ENCODE assay signal across 19 cellular contexts in the genomic region with DNA sequence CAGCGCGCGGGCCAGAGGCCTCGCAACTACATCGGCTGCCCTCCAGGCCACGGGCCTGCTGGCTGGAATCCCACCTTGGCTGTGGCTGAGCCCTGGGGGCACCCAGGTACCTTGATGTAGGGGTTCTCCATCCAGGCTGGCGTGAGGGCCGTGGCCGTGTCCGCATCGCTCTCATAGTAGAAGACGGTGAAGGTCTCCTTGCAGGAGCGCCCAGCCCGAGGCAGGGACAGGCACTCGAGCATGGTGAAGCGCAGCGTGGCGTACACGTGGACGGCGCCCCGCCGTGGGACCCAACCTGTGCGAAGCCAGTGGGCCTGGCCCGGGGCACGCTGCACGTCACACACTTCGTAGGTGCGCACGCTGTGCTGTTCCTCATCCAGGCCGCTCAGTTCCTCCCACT. TPM values are rescaled to one million over a fixed set of nuclear protein-coding genes. Genes with fewer than 3 reads are reported as not detected.
DNase-seq lines count a peak whose midpoint lies in the region; ATAC-seq, FAIRE-seq and TF ChIP-seq lines count a peak whose summit lies in the region.
"Had no signal": no experiment of that assay in that cellular context is flagged by ENCODE, and none has a peak within 500 bp of the region (broad histone marks: within the 10 kb centered on the region; RNA-seq: fewer than 3 reads in every experiment).

No MANE protein-coding gene starts in this region.

- 96% methylated on average over 18 of the region's 31 CpGs for WGBS in mammary epithelial cell (ENCODE audit: low coverage, missing lambda C conversion rate)
- 97% methylated on average over 22 of the region's 31 CpGs for WGBS in K562 (ENCODE audit: insufficient coverage, low coverage, missing lambda C conversion rate)

- H3K9me3 Mint-ChIP-seq in MCF 10A (ENCODE audit: unreplicated experiment) = no peaks in the 10 kb centered on the region
- H3K9me3 Mint-ChIP-seq in progenitor cell of endocrine pancreas (ENCODE audit: low read depth) = no peaks in the 10 kb centered on the region
- H3K9me3 Mint-ChIP-seq: CD4-positive, alpha-beta T cell; GM23338; HFFc6 had no signal

- POLR2A ChIA-PET in MCF 10A (lab: Yijun Ruan, JAX) (no interaction called here), K562 (lab: Yijun Ruan, JAX) (no interaction called here)

- DNase-seq in MCF 10A (ENCODE audit: unreplicated experiment) = no peak
- no peak for DNase-seq in mammary epithelial cell
- DNase-seq in K562 (ENCODE audit: extremely low read depth in 1 of 4, low spot score in 3 of 4) = no peak
- peak in 2 of 3 donors; percentile 18 to 51 for DNase-seq in mucosa of descending colon
- DNase-seq in progenitor cell of endocrine pancreas (ENCODE audit: low spot score, unreplicated experiment) = no peak
- no peak for DNase-seq in colonic mucosa
- DNase-seq in Right ventricle myocardium inferior (ENCODE audit: missing footprints) = no peak
- DNase-seq in NCI-H2227 treated with DMSO at 0.1 percent for 48 hours (lab: John Stamatoyannopoulos, UW) = no peak
- DNase-seq: 8988T; C1 segment of cervical spinal cord; Calu3; CD4-positive, alpha-beta T cell; DMS79; HCEC 1CT; HFFc6 had no signal

- peak overlapping the region; percentile 63 for H3K27ac Mint-ChIP-seq in MCF 10A (ENCODE audit: low read depth, unreplicated experiment)
- no peak overlapping the region for H3K27ac Mint-ChIP-seq in progenitor cell of endocrine pancreas
- H3K27ac Mint-ChIP-seq: CD4-positive, alpha-beta T cell; GM23338; HFFc6 had no signal

- H3K27me3 Mint-ChIP-seq in MCF 10A (ENCODE audit: insufficient read depth, unreplicated experiment) = no peaks in the 10 kb centered on the region
- H3K27me3 Mint-ChIP-seq in progenitor cell of endocrine pancreas = no peaks in the 10 kb centered on the region

- H3K9me3 ChIP-seq in mammary epithelial cell (replicated peaks; ENCODE audit: insufficient read depth, low read length) = no peaks in the 10 kb centered on the region
- no peaks in the 10 kb centered on the region for H3K9me3 ChIP-seq in K562 (replicated peaks; ENCODE audit: control insufficient read depth, insufficient read depth, low read depth, low read length)
- H3K9me3 ChIP-seq in mucosa of descending colon = no peaks in the 10 kb centered on the region
- no peaks in the 10 kb centered on the region for H3K9me3 ChIP-seq in colonic mucosa

- H3K4me1 Mint-ChIP-seq in MCF 10A (ENCODE audit: insufficient read depth, unreplicated experiment) (peaks cover 21% of the 10 kb centered on the region), progenitor cell of endocrine pancreas (ENCODE audit: low read depth) (peaks cover 19% of the 10 kb centered on the region)

- H3K4me2 ChIP-seq in mammary epithelial cell (ENCODE audit: insufficient read depth, low read depth, low read length) = no peak overlapping the region
- H3K4me2 ChIP-seq in K562 (ENCODE audit: insufficient read depth, low read length) = no peak overlapping the region
- H3K4me2 ChIP-seq: GM23338 had no signal

- peak overlapping the region; percentile 96 for H3K4me3 Mint-ChIP-seq in MCF 10A (ENCODE audit: unreplicated experiment)
- H3K4me3 Mint-ChIP-seq in progenitor cell of endocrine pancreas (ENCODE audit: low read depth) = peak overlapping the region; percentile 99
- H3K4me3 Mint-ChIP-seq: CD4-positive, alpha-beta T cell; HFFc6 had no signal

- CTCF ChIA-PET in MCF 10A (lab: Yijun Ruan, JAX) (interaction anchor here (1.7 to 3.9 kb wide), 2 partner anchors 23 to 98 kb away, joined by 6 to 26 read pairs; no protein-coding TSS in a partner anchor), mammary epithelial cell (lab: Charles Lee; ENCODE audit: low non-redundant PET) (no interaction called here), K562 (lab: Yijun Ruan, JAX; ENCODE audit: low intra/inter-chr PET ratio) (no interaction called here)

- H3K79me2 ChIP-seq in mammary epithelial cell (ENCODE audit: insufficient read depth, low read length) = peaks cover 76% of the 10 kb centered on the region
- H3K79me2 ChIP-seq in K562 (ENCODE audit: control insufficient read depth, insufficient read depth, low read length) = peaks cover 50% of the 10 kb centered on the region

- peaks cover 59% of the 10 kb centered on the region for H3K36me3 Mint-ChIP-seq in MCF 10A (ENCODE audit: insufficient read depth, unreplicated experiment)
- peaks cover 21% of the 10 kb centered on the region for H3K36me3 Mint-ChIP-seq in progenitor cell of endocrine pancreas (ENCODE audit: insufficient read depth)

- H3K4me1 ChIP-seq in mammary epithelial cell (ENCODE audit: insufficient read depth, low read length) (peaks cover 7% of the 10 kb centered on the region), K562 (replicated peaks in 1 of 2; ENCODE audit: control insufficient read depth in 2 of 2, insufficient read depth in 2 of 2, low read length in 2 of 2) (peaks cover 13 to 66% of the 10 kb centered on the region in 2 experiments; a peak in 4 of 5 replicates), mucosa of descending colon (ENCODE audit: low read depth) (peaks cover 9% of the 10 kb centered on the region), colonic mucosa (no peaks in the 10 kb centered on the region)

- no peak for TF ChIP-seq RAD21 in K562 (CRISPR knock-in tag; conservative IDR thresholded peaks at IDR 0.05 in 1 of 2, IDR thresholded peaks at IDR 0.05 in 1 of 2)

- H2AFZ ChIP-seq in mammary epithelial cell (ENCODE audit: low read depth, low read length) (no peak overlapping the region), K562 (ENCODE audit: low read depth, low read length) (no peak overlapping the region)
- H2AFZ ChIP-seq: GM23338 had no signal

- H3K27me3 ChIP-seq in mammary epithelial cell (ENCODE audit: insufficient read depth, low read length) = no peaks in the 10 kb centered on the region
- no peaks in the 10 kb centered on the region for H3K27me3 ChIP-seq in K562 (ENCODE audit: control insufficient read depth in 2 of 2, insufficient read depth in 2 of 2, low read length in 2 of 2)
- no peaks in the 10 kb centered on the region for H3K27me3 ChIP-seq in colonic mucosa

- H3K4me3 ChIP-seq in mammary epithelial cell (replicated peaks in 1 of 3; ENCODE audit: insufficient read depth in 1 of 3, low read depth in 2 of 3, low read length in 3 of 3) (no peak overlapping the region), K562 (no peak overlapping the region), mucosa of descending colon (no peak overlapping the region), colonic mucosa (no peak overlapping the region)
- H3K4me3 ChIP-seq: GM12878, GM23338 had no signal

- BruUV-seq in MCF 10A (replicated peaks; lab: Mats Ljungman, UMichigan) = no TSS peak
- BruUV-seq in mammary epithelial cell (replicated peaks; lab: Mats Ljungman, UMichigan) = no TSS peak
- BruUV-seq in K562 (replicated peaks; lab: Mats Ljungman, UMichigan) = no TSS peak

- TF ChIP-seq POLR2A in K562 (conservative IDR thresholded peaks at IDR 0.05) = no peak

- no peak for ATAC-seq in K562
- no peak for ATAC-seq in mucosa of descending colon
- ATAC-seq in Right ventricle myocardium inferior = no peak
- ATAC-seq: GM12878, GM23338 had no signal

- intact Hi-C loops in MCF 10A (cut with micrococcal nuclease) = no loop called here
- intact Hi-C loops in mammary epithelial cell (cut with micrococcal nuclease) = no loop called here
- intact Hi-C loops in K562 (cut with micrococcal nuclease) = no loop called here
- intact Hi-C loops in mucosa of descending colon (cut with DNase I, micrococcal nuclease) = no loop called here
- intact Hi-C loops in colonic mucosa (cut with DNase I) = no loop called here
- intact Hi-C loops in Right ventricle myocardium inferior (cut with DNase I) = no loop called here

- H3K27ac ChIP-seq in mammary epithelial cell (ENCODE audit: insufficient read depth, low read depth, low read length) (no peak overlapping the region), K562 (ENCODE audit: extremely low read depth, low read depth, low read length) (no peak overlapping the region), colonic mucosa (no peak overlapping the region)

- H4K20me1 ChIP-seq in mammary epithelial cell (ENCODE audit: insufficient read depth, low read length) = no peaks in the 10 kb centered on the region
- peaks cover 9% of the 10 kb centered on the region; the same call in 1 of the 2 replicates for H4K20me1 ChIP-seq in K562 (replicated peaks; ENCODE audit: control insufficient read depth, insufficient read depth, low read length)

- H3K9ac ChIP-seq in mammary epithelial cell (ENCODE audit: insufficient read depth, low read length) = no peak overlapping the region
- peak overlapping the region in 1 of 2 experiments; percentile 56; a peak in 1 of 4 replicates for H3K9ac ChIP-seq in K562 (ENCODE audit: insufficient read depth in 1 of 2, low read depth in 2 of 2, low read length in 2 of 2)
- H3K9ac ChIP-seq in colonic mucosa (ENCODE audit: low read depth in 2 of 2, low read length in 2 of 2) = no peak overlapping the region

- in situ Hi-C loops in mammary epithelial cell (cut with MboI; ENCODE audit: low sequenced_read_pairs in 2 of 2) (no loop called here), K562 (cut with MboI) (no loop called here)

- H3K36me3 ChIP-seq in mammary epithelial cell (ENCODE audit: insufficient read depth, low read length) (peaks cover 19% of the 10 kb centered on the region), K562 (ENCODE audit: control insufficient read depth, insufficient read depth, low read length) (peaks cover 61% of the 10 kb centered on the region; the same call in 2 of the 3 replicates), mucosa of descending colon (ENCODE audit: low read depth) (peaks cover 4% of the 10 kb centered on the region), colonic mucosa (no peaks in the 10 kb centered on the region)

- TF ChIP-seq EP300 in K562 (IDR thresholded peaks at IDR 0.05; ENCODE audit: low read length) = no peak

- FAIRE-seq in K562 (lab: Jason Lieb, UNC) = no peak
- FAIRE-seq: GM12878, GM18507, HTR-8/SVneo had no signal

- H3K9me1 ChIP-seq in K562 (ENCODE audit: control insufficient read depth, insufficient read depth, low read length) = peaks cover 4% of the 10 kb centered on the region

- dilution Hi-C loops in mammary epithelial cell (cut with HindIII; ENCODE audit: low sequenced_read_pairs) = no loop called here

- TF ChIP-seq CTCF in MCF 10A (IDR thresholded peaks at IDR 0.05; ENCODE audit: unreplicated experiment) = no peak
- TF ChIP-seq CTCF in mammary epithelial cell (conservative IDR thresholded peaks at IDR 0.05 in 1 of 2, IDR thresholded peaks at IDR 0.05 in 1 of 2; ENCODE audit: extremely low read depth in 1 of 2, insufficient read depth in 1 of 2, low read depth in 1 of 2, low read length in 2 of 2) = no peak
- TF ChIP-seq CTCF in K562 (IDR thresholded peaks at IDR 0.05 in 2 of 3, conservative IDR thresholded peaks at IDR 0.05 in 1 of 3; ENCODE audit: insufficient read depth in 2 of 3, low read depth in 1 of 3, low read length in 3 of 3) = no peak
- TF ChIP-seq CTCF in mucosa of descending colon (IDR thresholded peaks at IDR 0.05) = no peak
- TF ChIP-seq CTCF in progenitor cell of endocrine pancreas (IDR thresholded peaks at IDR 0.05; ENCODE audit: unreplicated experiment) = no peak
- no peak for TF ChIP-seq CTCF in colonic mucosa (IDR thresholded peaks at IDR 0.05)

RNA-seq across cellular contexts. Expression of gene EPHB4, which starts 3.8 kb away (rescaled TPM):
- total RNA-seq in MCF 10A (2022) (48.8 and 51.3 TPM in 2 replicates), mammary epithelial cell (10 to 100 TPM; 75.0 to 81.0 TPM), K562 (2014; rRNA removed) (65.2 and 85.5 TPM in 2 replicates), K562 (2014; rRNA removed; fragmentation: Illumina TruSeq; extraction: Trizol) (26.4 and 34.2 TPM in 2 replicates), K562 (2015; rRNA removed; fragmentation: Illumina TruSeq; extraction: Trizol) (44.9 and 45.9 TPM in 2 replicates), K562 (2021) (81.5 and 82.1 TPM in 2 replicates), mucosa of descending colon (10 to 100 TPM; 31.2 to 42.4 (median 38.9) TPM), progenitor cell of endocrine pancreas (164 TPM in 2 replicates), colonic mucosa (10 to 100 TPM; 43.1 to 75.9 TPM), Right ventricle myocardium inferior (27.0 TPM)
- polyA plus RNA-seq in mammary epithelial cell (71.4 TPM), K562 (2011; rRNA removed) (37.7 and 37.9 TPM in 2 replicates), K562 (2014; fragmentation: Illumina TruSeq; extraction: Trizol) (36.4 and 55.3 TPM in 2 replicates), K562 (2014; fragmentation: Nextera tagmentation; extraction: Ambion mirVana) (1 to 10 TPM; 1.2 to 1.5 TPM), K562 (2014; rRNA removed) (47.0 and 50.6 TPM in 2 replicates)
- polyA minus RNA-seq in mammary epithelial cell = 145 TPM
- total RNA-seq in K562 (2011; cell fraction: chromatin; rRNA removed; ENCODE audit: low replicate concordance) = 106 and 250 TPM in 2 replicates
- total RNA-seq in K562 (2011; cell fraction: nucleolus; rRNA removed) = 202 and 205 TPM in 2 replicates
- 138 and 149 TPM in 2 replicates for total RNA-seq in K562 (2011; cell fraction: nucleoplasm; rRNA removed)
- 44.9 and 59.3 TPM in 2 replicates for polyA plus RNA-seq in K562 (2011; cell fraction: cytosol; rRNA removed)
- 50.6 and 88.1 TPM in 2 replicates for polyA plus RNA-seq in K562 (2011; cell fraction: nucleus; rRNA removed)
- 38.4 and 60.7 TPM in 2 replicates for polyA plus RNA-seq in K562 (2012)
- polyA minus RNA-seq in K562 (2011; rRNA and poly(A)+ RNA removed) = 45.6 and 89.1 TPM in 2 replicates
- 46.9 and 57.9 TPM in 2 replicates for polyA minus RNA-seq in K562 (2011; cell fraction: cytosol; rRNA and poly(A)+ RNA removed)
- polyA minus RNA-seq in K562 (2011; cell fraction: nucleus; rRNA and poly(A)+ RNA removed) = 28.0 and 29.8 TPM in 2 replicates

RNA-seq across cellular contexts. Expression of gene SLC12A9, which starts 29.0 kb away (rescaled TPM):
- total RNA-seq in MCF 10A (2022) = 19.2 and 21.0 TPM in 2 replicates
- total RNA-seq in mammary epithelial cell = 10 to 100 TPM; 11.7 to 31.0 TPM
- 11.5 TPM for polyA plus RNA-seq in mammary epithelial cell
- polyA minus RNA-seq in mammary epithelial cell = 18.6 TPM
- 27.9 and 65.1 TPM in 2 replicates for total RNA-seq in K562 (2011; cell fraction: chromatin; rRNA removed; ENCODE audit: low replicate concordance)
- 41.7 and 43.0 TPM in 2 replicates for total RNA-seq in K562 (2011; cell fraction: nucleolus; rRNA removed)
- 36.7 and 51.5 TPM in 2 replicates for total RNA-seq in K562 (2011; cell fraction: nucleoplasm; rRNA removed)
- total RNA-seq in K562 (2014; rRNA removed) = 10.7 and 13.8 TPM in 2 replicates
- 3.3 and 6.1 TPM in 2 replicates for total RNA-seq in K562 (2014; rRNA removed; fragmentation: Illumina TruSeq; extraction: Trizol)
- 7.9 and 10.7 TPM in 2 replicates for total RNA-seq in K562 (2015; rRNA removed; fragmentation: Illumina TruSeq; extraction: Trizol)
- total RNA-seq in K562 (2021) = 18.7 and 20.2 TPM in 2 replicates
- polyA plus RNA-seq in K562 (2011; rRNA removed) = 8.4 and 10.6 TPM in 2 replicates
- 7.7 and 17.8 TPM in 2 replicates for polyA plus RNA-seq in K562 (2011; cell fraction: cytosol; rRNA removed)
- 38.4 and 65.5 TPM in 2 replicates for polyA plus RNA-seq in K562 (2011; cell fraction: nucleus; rRNA removed)
- 14.9 and 15.6 TPM in 2 replicates for polyA plus RNA-seq in K562 (2012)
- 11.7 and 13.7 TPM in 2 replicates for polyA plus RNA-seq in K562 (2014; fragmentation: Illumina TruSeq; extraction: Trizol)
- under 1 TPM; 0.06 to 0.17 TPM for polyA plus RNA-seq in K562 (2014; fragmentation: Nextera tagmentation; extraction: Ambion mirVana)
- 14.6 and 15.6 TPM in 2 replicates for polyA plus RNA-seq in K562 (2014; rRNA removed)
- polyA minus RNA-seq in K562 (2011; rRNA and poly(A)+ RNA removed) = 3.3 and 4.6 TPM in 2 replicates
- 8.4 and 8.9 TPM in 2 replicates for polyA minus RNA-seq in K562 (2011; cell fraction: cytosol; rRNA and poly(A)+ RNA removed)
- 5.8 and 7.0 TPM in 2 replicates for polyA minus RNA-seq in K562 (2011; cell fraction: nucleus; rRNA and poly(A)+ RNA removed)
- 10 to 100 TPM; 27.9 to 34.0 (median 33.5) TPM for total RNA-seq in mucosa of descending colon
- 57.9 and 62.6 TPM in 2 replicates for total RNA-seq in progenitor cell of endocrine pancreas
- total RNA-seq in colonic mucosa = 10 to 100 TPM; 24.1 to 35.9 TPM
- total RNA-seq in Right ventricle myocardium inferior = 10.2 TPM

RNA-seq across cellular contexts. Expression of gene TRIP6, which starts 43.7 kb away (rescaled TPM):
- total RNA-seq in MCF 10A (2022) (106 and 132 TPM in 2 replicates), mammary epithelial cell (100 to 1,000 TPM in 1 of 2 donors, 10 to 100 TPM in 1; 56.3 to 129 TPM), K562 (2014; rRNA removed) (104 and 108 TPM in 2 replicates), K562 (2014; rRNA removed; fragmentation: Illumina TruSeq; extraction: Trizol) (28.3 and 28.9 TPM in 2 replicates), K562 (2015; rRNA removed; fragmentation: Illumina TruSeq; extraction: Trizol) (85.7 and 90.5 TPM in 2 replicates), K562 (2021) (141 and 148 TPM in 2 replicates), mucosa of descending colon (10 to 100 TPM; 27.8 to 42.7 (median 30.0) TPM), progenitor cell of endocrine pancreas (76.9 and 87.0 TPM in 2 replicates), colonic mucosa (10 to 100 TPM; 34.8 to 40.2 TPM), Right ventricle myocardium inferior (15.5 TPM)
- polyA plus RNA-seq in mammary epithelial cell (125 TPM), K562 (2011; rRNA removed) (48.5 and 54.0 TPM in 2 replicates), K562 (2014; fragmentation: Illumina TruSeq; extraction: Trizol) (35.6 and 78.2 TPM in 2 replicates), K562 (2014; fragmentation: Nextera tagmentation; extraction: Ambion mirVana) (10 to 100 TPM in 1 of 2 experiments, 1 to 10 TPM in 1; 5.9 to 12.0 TPM), K562 (2014; rRNA removed) (103 and 112 TPM in 2 replicates)
- polyA minus RNA-seq in mammary epithelial cell = 66.4 TPM
- 66.0 and 118 TPM in 2 replicates for total RNA-seq in K562 (2011; cell fraction: chromatin; rRNA removed; ENCODE audit: low replicate concordance)
- 92.2 and 99.2 TPM in 2 replicates for total RNA-seq in K562 (2011; cell fraction: nucleolus; rRNA removed)
- 66.9 and 80.3 TPM in 2 replicates for total RNA-seq in K562 (2011; cell fraction: nucleoplasm; rRNA removed)
- 55.2 and 103 TPM in 2 replicates for polyA plus RNA-seq in K562 (2011; cell fraction: cytosol; rRNA removed)
- 104 and 125 TPM in 2 replicates for polyA plus RNA-seq in K562 (2011; cell fraction: nucleus; rRNA removed)
- polyA plus RNA-seq in K562 (2012) = 96.4 and 111 TPM in 2 replicates
- 16.6 and 36.4 TPM in 2 replicates for polyA minus RNA-seq in K562 (2011; rRNA and poly(A)+ RNA removed)
- polyA minus RNA-seq in K562 (2011; cell fraction: cytosol; rRNA and poly(A)+ RNA removed) = 27.3 and 36.2 TPM in 2 replicates
- 31.2 and 31.5 TPM in 2 replicates for polyA minus RNA-seq in K562 (2011; cell fraction: nucleus; rRNA and poly(A)+ RNA removed)

RNA-seq across cellular contexts. Expression of gene SRRT, which starts 51.4 kb away (rescaled TPM):
- 111 and 142 TPM in 2 replicates for total RNA-seq in MCF 10A (2022)
- 100 to 1,000 TPM in 1 of 2 donors, 10 to 100 TPM in 1; 29.5 to 127 TPM for total RNA-seq in mammary epithelial cell
- 57.6 TPM for polyA plus RNA-seq in mammary epithelial cell
- 127 TPM for polyA minus RNA-seq in mammary epithelial cell
- total RNA-seq in K562 (2011; cell fraction: chromatin; rRNA removed; ENCODE audit: low replicate concordance) = 448 and 751 TPM in 2 replicates
- 282 and 327 TPM in 2 replicates for total RNA-seq in K562 (2011; cell fraction: nucleolus; rRNA removed)
- 310 and 324 TPM in 2 replicates for total RNA-seq in K562 (2011; cell fraction: nucleoplasm; rRNA removed)
- 155 and 156 TPM in 2 replicates for total RNA-seq in K562 (2014; rRNA removed)
- total RNA-seq in K562 (2014; rRNA removed; fragmentation: Illumina TruSeq; extraction: Trizol) = 51.8 and 71.6 TPM in 2 replicates
- 80.6 and 84.4 TPM in 2 replicates for total RNA-seq in K562 (2015; rRNA removed; fragmentation: Illumina TruSeq; extraction: Trizol)
- 238 and 263 TPM in 2 replicates for total RNA-seq in K562 (2021)
- 36.5 and 68.2 TPM in 2 replicates for polyA plus RNA-seq in K562 (2011; rRNA removed)
- 31.1 and 47.3 TPM in 2 replicates for polyA plus RNA-seq in K562 (2011; cell fraction: cytosol; rRNA removed)
- 397 and 581 TPM in 2 replicates for polyA plus RNA-seq in K562 (2011; cell fraction: nucleus; rRNA removed)
- polyA plus RNA-seq in K562 (2012) = 151 and 218 TPM in 2 replicates
- polyA plus RNA-seq in K562 (2014; fragmentation: Illumina TruSeq; extraction: Trizol) = 143 and 145 TPM in 2 replicates
- polyA plus RNA-seq in K562 (2014; fragmentation: Nextera tagmentation; extraction: Ambion mirVana) = 10 to 100 TPM; 10.3 to 16.7 TPM
- polyA plus RNA-seq in K562 (2014; rRNA removed) = 140 and 171 TPM in 2 replicates
- 33.4 and 36.1 TPM in 2 replicates for polyA minus RNA-seq in K562 (2011; rRNA and poly(A)+ RNA removed)
- 63.2 and 87.3 TPM in 2 replicates for polyA minus RNA-seq in K562 (2011; cell fraction: cytosol; rRNA and poly(A)+ RNA removed)
- polyA minus RNA-seq in K562 (2011; cell fraction: nucleus; rRNA and poly(A)+ RNA removed) = 122 and 159 TPM in 2 replicates
- 100 to 1,000 TPM; 112 to 129 (median 120) TPM for total RNA-seq in mucosa of descending colon
- total RNA-seq in progenitor cell of endocrine pancreas = 293 and 302 TPM in 2 replicates
- total RNA-seq in colonic mucosa = 100 to 1,000 TPM; 114 to 204 TPM
- 70.5 TPM for total RNA-seq in Right ventricle myocardium inferior

Comparison
In these comparisons a context has a peak if more than half of its experiments do, and no peak if none do; other contexts are left out.
1. DNase-seq: peak in mucosa of descending colon (2 of 3); none in MCF 10A (single experiment), mammary epithelial cell (single experiment), K562 (0 of 4), progenitor cell of endocrine pancreas (single experiment), colonic mucosa (single experiment), Right ventricle myocardium inferior (single experiment) and NCI-H2227 treated with DMSO at 0.1 percent for 48 hours (single experiment).